Comparison of ENCODE assay signal across 10 cellular contexts in the genomic region with DNA sequence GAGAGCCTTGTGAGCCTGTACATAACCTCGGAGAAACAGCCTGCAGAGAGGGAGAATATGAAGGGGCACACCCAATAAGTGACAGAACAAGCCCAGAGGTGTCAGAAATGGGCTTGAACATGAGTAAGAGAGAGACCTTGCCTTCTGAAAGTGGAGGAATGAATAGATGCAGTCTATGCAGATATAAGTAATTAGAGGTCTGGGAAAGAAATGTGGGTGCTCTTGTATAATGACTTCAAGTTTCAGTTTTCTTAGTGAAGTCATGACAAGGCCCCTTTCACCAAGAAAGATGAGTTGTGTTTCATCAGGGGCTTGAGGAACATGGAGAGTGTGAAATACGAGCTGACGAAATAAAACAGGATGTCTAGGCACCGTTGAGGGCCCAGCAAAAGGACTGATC. TPM values are rescaled to one million over a fixed set of nuclear protein-coding genes. Genes with fewer than 3 reads are reported as not detected.
A peak's percentile ranks its signal among the peaks of the same experiment; 100 is the strongest.
DNase-seq lines count a peak whose midpoint lies in the region; ATAC-seq lines count a peak whose summit lies in the region.
"Had no signal": no experiment of that assay in that cellular context is flagged by ENCODE, and none has a peak within 500 bp of the region (broad histone marks: within the 10 kb centered on the region; RNA-seq: fewer than 3 reads in every experiment).

No MANE protein-coding gene starts in this region.

- intact Hi-C loops in activated naive CD4-positive, alpha-beta T cell treated with anti-CD3 and anti-CD28 coated beads for 36 hours (cut with micrococcal nuclease), result loop anchor here (1.0 kb wide), 2 partner anchors 8 to 14 kb away; no protein-coding TSS in a partner anchor
- intact Hi-C loops in head of caudate nucleus (cut with DNase I), result no loop called here

- ATAC-seq in HG02588 (IDR thresholded peaks at IDR 0.05; ENCODE audit: unreplicated experiment) (peak; percentile 84), HG03469 (IDR thresholded peaks at IDR 0.05; ENCODE audit: unreplicated experiment) (peak; percentile 84)
- ATAC-seq in stimulated activated naive CD8-positive, alpha-beta T cell treated with anti-CD3 and anti-CD28 coated beads, Interleukin-15, amount 100 ng/mL, for 72 hours, result peak; percentile 98

- peak overlapping the region; percentile 77 for H3K27ac Mint-ChIP-seq in activated naive CD4-positive, alpha-beta T cell treated with anti-CD3 and anti-CD28 coated beads for 36 hours
- peak overlapping the region in 1 of 2 donors; percentile 49 for H3K27ac Mint-ChIP-seq in stimulated activated naive CD8-positive, alpha-beta T cell treated with anti-CD3 and anti-CD28 coated beads, Interleukin-15, amount 100 ng/mL, for 72 hours
- H3K27ac Mint-ChIP-seq: IgD-negative memory B cell had no signal

- peaks cover 1% of the 10 kb centered on the region for H3K9me3 Mint-ChIP-seq in activated naive CD4-positive, alpha-beta T cell treated with anti-CD3 and anti-CD28 coated beads for 36 hours
- H3K9me3 Mint-ChIP-seq in stimulated activated naive CD8-positive, alpha-beta T cell treated with anti-CD3 and anti-CD28 coated beads, Interleukin-15, amount 100 ng/mL, for 72 hours, result no peaks in the 10 kb centered on the region
- H3K9me3 Mint-ChIP-seq: IgD-negative memory B cell had no signal

- H3K4me1 Mint-ChIP-seq in activated naive CD4-positive, alpha-beta T cell treated with anti-CD3 and anti-CD28 coated beads for 36 hours (ENCODE audit: low read depth), result peaks cover 31% of the 10 kb centered on the region
- H3K4me1 Mint-ChIP-seq in stimulated activated naive CD8-positive, alpha-beta T cell treated with anti-CD3 and anti-CD28 coated beads, Interleukin-15, amount 100 ng/mL, for 72 hours, result peaks cover 24% of the 10 kb centered on the region
- H3K4me1 Mint-ChIP-seq: IgD-negative memory B cell had no signal

- DNase-seq in activated naive CD4-positive, alpha-beta T cell treated with anti-CD3 and anti-CD28 coated beads for 36 hours, result no peak
- no peak for DNase-seq in activated naive CD4-positive, alpha-beta T cell (lab: John Stamatoyannopoulos, UW)
- peak in 1 of 2 donors; percentile 28 for DNase-seq in stimulated activated naive CD8-positive, alpha-beta T cell treated with anti-CD3 and anti-CD28 coated beads, Interleukin-15, amount 100 ng/mL, for 72 hours
- DNase-seq in head of caudate nucleus (no peak), NCI-H2107 treated with DMSO at 0.1 percent for 48 hours (lab: John Stamatoyannopoulos, UW; ENCODE audit: unreplicated experiment) (no peak), NCI-H69 (lab: John Stamatoyannopoulos, UW) (no peak)
- DNase-seq: NCI-H526 treated with DMSO at 0.1 percent for 48 hours had no signal

- no peak overlapping the region for H3K4me3 Mint-ChIP-seq in activated naive CD4-positive, alpha-beta T cell treated with anti-CD3 and anti-CD28 coated beads for 36 hours
- peak overlapping the region; percentile 0 to 58 for H3K4me3 Mint-ChIP-seq in stimulated activated naive CD8-positive, alpha-beta T cell treated with anti-CD3 and anti-CD28 coated beads, Interleukin-15, amount 100 ng/mL, for 72 hours

- H3K36me3 Mint-ChIP-seq in activated naive CD4-positive, alpha-beta T cell treated with anti-CD3 and anti-CD28 coated beads for 36 hours (ENCODE audit: low read depth), result peaks cover 25% of the 10 kb centered on the region

- CTCF ChIA-PET in activated naive CD4-positive, alpha-beta T cell treated with anti-CD3 and anti-CD28 coated beads for 36 hours (lab: Charles Lee), result interaction anchor here (2.3 kb wide), 1 partner anchor 62 kb away, joined by 8 read pairs; no protein-coding TSS in a partner anchor

- no peaks in the 10 kb centered on the region for H3K27me3 Mint-ChIP-seq in activated naive CD4-positive, alpha-beta T cell treated with anti-CD3 and anti-CD28 coated beads for 36 hours (ENCODE audit: low read depth)
- no peaks in the 10 kb centered on the region for H3K27me3 Mint-ChIP-seq in stimulated activated naive CD8-positive, alpha-beta T cell treated with anti-CD3 and anti-CD28 coated beads, Interleukin-15, amount 100 ng/mL, for 72 hours
- H3K27me3 Mint-ChIP-seq: IgD-negative memory B cell had no signal

RNA-seq across cellular contexts. Expression of a gene that starts 15.1 kb away (rescaled TPM):
- total RNA-seq in activated naive CD4-positive, alpha-beta T cell treated with anti-CD3 and anti-CD28 coated beads for 36 hours, result 10 to 100 TPM in 1 of 2 experiments, 1 to 10 TPM in 1; 8.7 to 10.8 TPM
